Comparison of ENCODE assay signal across 32 cellular contexts in genomic region chr2:146038014-146038413, GRCh38.
"Had no signal": no experiment of that assay in that cellular context is flagged by ENCODE, and none has a peak within 500 bp of the region (broad histone marks: within the 10 kb centered on the region; RNA-seq: fewer than 3 reads in every experiment).

No MANE protein-coding gene starts in this region.

- H3K27ac ChIP-seq: ovary, parathyroid adenoma, psoas muscle, skin epidermis, spleen, suprapubic skin, testis, tibial artery, upper lobe of left lung, vagina had no signal

- H3K9ac ChIP-seq: parathyroid adenoma had no signal

- H3K27me3 Mint-ChIP-seq: naive thymus-derived CD4-positive, alpha-beta T cell; progenitor cell of endocrine pancreas; stimulated activated memory B cell treated with anti-CD40 and anti-IgM and Interleukin-4, amounts not matched to agents 10 μg/mL and 1 μg/mL and 100 μg/mL, for 72 hours; stimulated activated naive CD8-positive, alpha-beta T cell treated with anti-CD3 and anti-CD28 coated beads, Interleukin-15, amount 100 ng/mL, for 72 hours had no signal

- H3K36me3 Mint-ChIP-seq: naive thymus-derived CD4-positive, alpha-beta T cell; natural killer cell; stimulated activated memory B cell treated with anti-CD40 and anti-IgM and Interleukin-4, amounts not matched to agents 10 μg/mL and 1 μg/mL and 100 μg/mL, for 72 hours had no signal

- H3K79me2 ChIP-seq: parathyroid adenoma had no signal

- H3K4me3 Mint-ChIP-seq: naive thymus-derived CD4-positive, alpha-beta T cell; natural killer cell; nephron; stimulated activated memory B cell treated with anti-CD40 and anti-IgM and Interleukin-4, amounts not matched to agents 10 μg/mL and 1 μg/mL and 100 μg/mL, for 72 hours; stimulated activated naive CD8-positive, alpha-beta T cell treated with anti-CD3 and anti-CD28 coated beads, Interleukin-15, amount 100 ng/mL, for 72 hours had no signal

- H3K36me3 ChIP-seq: ovary, spleen, suprapubic skin, tibial artery, upper lobe of left lung, vagina had no signal

- H3K9me3 Mint-ChIP-seq: nephron; neural crest cell; stimulated activated memory B cell treated with anti-CD40 and anti-IgM and Interleukin-4, amounts not matched to agents 10 μg/mL and 1 μg/mL and 100 μg/mL, for 72 hours; stimulated activated naive CD8-positive, alpha-beta T cell treated with anti-CD3 and anti-CD28 coated beads, Interleukin-15, amount 100 ng/mL, for 72 hours had no signal

- DNase-seq: naive thymus-derived CD4-positive, alpha-beta T cell; natural killer cell; occipital lobe; ovary; posterior cingulate gyrus; psoas muscle; right cardiac atrium; spleen; stimulated activated CD4-positive, alpha-beta T cell treated with anti-CD3 and anti-CD28 coated beads, Interleukin-12 subunit alpha, Interleukin-12 subunit beta, amount 100 ng/mL, for 4 hours; stimulated activated CD4-positive, alpha-beta T cell treated with anti-CD3 and anti-CD28 coated beads, Interleukin-1b, Interleukin-23, amount 100 ng/mL, for 48 hours; stimulated activated CD4-positive, alpha-beta T cell treated with anti-CD3 and anti-CD28 coated beads, Interleukin-4, amount 100 ng/mL, for 1 hour; stimulated activated CD4-positive, alpha-beta T cell treated with anti-CD3 and anti-CD28 coated beads, Interleukin-4, amount 100 ng/mL, for 4 hours; stimulated activated CD8-positive, alpha-beta memory T cell treated with anti-CD3 and anti-CD28 coated beads, Interleukin-4, amount 100 ng/mL, for 48 hours; stimulated activated naive CD4-positive, alpha-beta T cell; stimulated activated naive CD8-positive, alpha-beta T cell treated with anti-CD3 and anti-CD28 coated beads, Interleukin-15, amount 100 ng/mL, for 72 hours; stimulated activated naive CD8-positive, alpha-beta T cell treated with anti-CD3 and anti-CD28 coated beads, Interleukin-15, Interleukin-2, amounts not matched to agents 100 U/mL and 50 U/mL, for 24 hours; substantia nigra; testis; tibial artery; trophoblast cell; upper lobe of left lung had no signal

- H3K9me3 ChIP-seq: ovary, psoas muscle, spleen, suprapubic skin, testis, tibial artery, upper lobe of left lung, vagina had no signal

- H3K4me3 ChIP-seq: ovary, psoas muscle, skin epidermis, smooth muscle cell, spleen, suprapubic skin, testis, tibial artery, upper lobe of left lung, vagina had no signal

- FAIRE-seq: urothelium cell line had no signal

- H2AFZ ChIP-seq: parathyroid adenoma had no signal

- H3K4me1 Mint-ChIP-seq: naive thymus-derived CD4-positive, alpha-beta T cell; natural killer cell; nephron; stimulated activated memory B cell treated with anti-CD40 and anti-IgM and Interleukin-4, amounts not matched to agents 10 μg/mL and 1 μg/mL and 100 μg/mL, for 72 hours; stimulated activated naive CD8-positive, alpha-beta T cell treated with anti-CD3 and anti-CD28 coated beads, Interleukin-15, amount 100 ng/mL, for 72 hours had no signal

- H3K27ac Mint-ChIP-seq: naive thymus-derived CD4-positive, alpha-beta T cell; natural killer cell; nephron; progenitor cell of endocrine pancreas; stimulated activated memory B cell treated with anti-CD40 and anti-IgM and Interleukin-4, amounts not matched to agents 10 μg/mL and 1 μg/mL and 100 μg/mL, for 72 hours; stimulated activated naive CD8-positive, alpha-beta T cell treated with anti-CD3 and anti-CD28 coated beads, Interleukin-15, amount 100 ng/mL, for 72 hours had no signal

- H3K4me2 ChIP-seq: smooth muscle cell had no signal

- ATAC-seq: naive thymus-derived CD4-positive, alpha-beta T cell; natural killer cell; psoas muscle; right cardiac atrium; sciatic nerve; stimulated activated memory B cell treated with anti-CD40 and anti-IgM and Interleukin-4, amounts not matched to agents 10 μg/mL and 1 μg/mL and 100 μg/mL, for 72 hours; stimulated activated naive CD8-positive, alpha-beta T cell treated with anti-CD3 and anti-CD28 coated beads, Interleukin-15, amount 100 ng/mL, for 72 hours; stimulated activated naive CD8-positive, alpha-beta T cell treated with anti-CD3 and anti-CD28 coated beads, Interleukin-15, Interleukin-2, amounts not matched to agents 100 U/mL and 50 U/mL, for 24 hours had no signal

- H3K27me3 ChIP-seq: ovary, spleen, suprapubic skin, testis, tibial artery, upper lobe of left lung, vagina had no signal

- H3K4me1 ChIP-seq: parathyroid adenoma, psoas muscle, spleen, suprapubic skin, testis, tibial artery, upper lobe of left lung, vagina had no signal
